ENCODE assay signal across 30 cellular contexts in genomic region chr6:45773906-45774305, GRCh38.
"Had no signal": no experiment of that assay in that cellular context is flagged by ENCODE, and none has a peak within 500 bp of the region (broad histone marks: within the 10 kb centered on the region; RNA-seq: fewer than 3 reads in every experiment).

No MANE protein-coding gene starts in this region.

- DNase-seq: activated CD4-positive, alpha-beta memory T cell treated with anti-CD3 and anti-CD28 coated beads, Interleukin-2, amount 10 ng/mL, durations not matched to agents 7 days and 5 days; activated CD4-positive, alpha-beta T cell treated with anti-CD3 and anti-CD28 coated beads for 1 hour; activated CD4-positive, alpha-beta T cell treated with anti-CD3 and anti-CD28 coated beads for 36 hours; activated CD4-positive, alpha-beta T cell treated with anti-CD3 and anti-CD28 coated beads for 48 hours; activated CD4-positive, alpha-beta T cell treated with anti-CD3 and anti-CD28 coated beads, Interleukin-2, amount 10 ng/mL, durations not matched to agents 7 days and 5 days; activated CD4-positive, alpha-beta T cell treated with anti-CD3 and anti-CD28 coated beads, Interleukin-2, amount 50 U/mL, for 48 hours; activated CD4-positive, CD25-positive, alpha-beta regulatory T cell; activated CD8-positive, alpha-beta memory T cell treated with anti-CD3 and anti-CD28 coated beads for 24 hours; activated CD8-positive, alpha-beta memory T cell treated with anti-CD3 and anti-CD28 coated beads, Interleukin-2, amount 10 ng/mL, durations not matched to agents 7 days and 5 days; activated CD8-positive, alpha-beta memory T cell treated with anti-CD3 and anti-CD28 coated beads, Interleukin-2, amount 50 U/mL, for 48 hours; activated CD8-positive, alpha-beta T cell treated with anti-CD3 and anti-CD28 coated beads, Interleukin-2, amount 10 ng/mL, durations not matched to agents 7 days and 5 days; activated effector memory CD4-positive, alpha-beta T cell treated with Interleukin-2 at 50 U/mL for 16 hours; activated gamma-delta T cell; activated naive CD4-positive, alpha-beta T cell treated with anti-CD3 and anti-CD28 coated beads, Interleukin-2, amount 10 ng/mL, durations not matched to agents 7 days and 5 days; activated naive CD4-positive, alpha-beta T cell treated with Interleukin-2 at 50 U/mL for 16 hours; activated naive CD8-positive, alpha-beta T cell treated with anti-CD3 and anti-CD28 coated beads, Interleukin-2, amount 10 ng/mL, durations not matched to agents 7 days and 5 days; activated naive CD8-positive, alpha-beta T cell treated with anti-CD3 and anti-CD28 coated beads, Interleukin-2, amount 50 U/mL, for 24 hours; activated T-cell treated with anti-CD3 and anti-CD28 coated beads, Interleukin-2, amount 50 U/mL, for 24 hours; activated T-cell treated with anti-CD3 and anti-CD28 coated beads, Interleukin-2, amount 50 U/mL, for 48 hours; amygdala; anterior cingulate cortex; caudate nucleus; cerebellar nuclear complex; T-helper 2 cell; T-helper 9 cell had no signal

- H3K27me3 ChIP-seq: ascending aorta, cardiac muscle cell had no signal

- H3K36me3 ChIP-seq: ascending aorta, cardiac muscle cell had no signal

- H3K9me3 ChIP-seq: ascending aorta had no signal

- H3K4me3 ChIP-seq: ascending aorta, cardiac muscle cell had no signal

- H3K27ac ChIP-seq: ascending aorta, cardiac muscle cell, VCaP had no signal

- ATAC-seq: activated CD4-positive, alpha-beta T cell treated with anti-CD3 and anti-CD28 coated beads for 36 hours; activated CD4-positive, CD25-positive, alpha-beta regulatory T cell treated with anti-CD3 and anti-CD28 coated beads, Interleukin-2, amount 50 U/mL, for 24 hours; activated CD8-positive, alpha-beta memory T cell treated with anti-CD3 and anti-CD28 coated beads, Interleukin-2, amount 10 ng/mL, durations not matched to agents 7 days and 5 days; activated CD8-positive, alpha-beta T cell treated with anti-CD3 and anti-CD28 coated beads, Interleukin-2, amount 10 ng/mL, durations not matched to agents 7 days and 5 days; activated naive CD8-positive, alpha-beta T cell treated with anti-CD3 and anti-CD28 coated beads, Interleukin-2, amount 50 U/mL, for 24 hours; WTC11 had no signal
